ENCODE assay signal across 9 cellular contexts in genomic region chr3:94249491-94250079, GRCh38.
DNase-seq lines count a peak whose midpoint lies in the region; ATAC-seq and TF ChIP-seq lines count a peak whose summit lies in the region.
"Had no signal": no experiment of that assay in that cellular context is flagged by ENCODE, and none has a peak within 500 bp of the region (broad histone marks: within the 10 kb centered on the region; RNA-seq: fewer than 3 reads in every experiment).

No MANE protein-coding gene starts in this region.

- H3K4me2 ChIP-seq in fibroblast of lung (ENCODE audit: extremely low read depth, insufficient read depth, low read length) (no peak overlapping the region), neuronal stem cell (ENCODE audit: insufficient read depth, low read length, poor library complexity, severe bottlenecking) (no peak overlapping the region)

- H2AK5ac ChIP-seq in neuronal stem cell (ENCODE audit: low read depth, low read length), result no peak overlapping the region

- H2BK15ac ChIP-seq in neuronal stem cell (ENCODE audit: low read length), result no peak overlapping the region

- no peaks in the 10 kb centered on the region for H4K20me1 ChIP-seq in fibroblast of lung (ENCODE audit: control insufficient read depth, extremely low read depth, insufficient read depth, low read length)

- no peak overlapping the region for H4K8ac ChIP-seq in neuronal stem cell (ENCODE audit: low read depth, low read length)

- no peak overlapping the region for H3K27ac ChIP-seq in CD8-positive, alpha-beta memory T cell (ENCODE audit: low read depth, low read length)
- no peak overlapping the region for H3K27ac ChIP-seq in fibroblast of lung (ENCODE audit: insufficient read depth, low read length)
- no peak overlapping the region for H3K27ac ChIP-seq in neuronal stem cell (replicated peaks; ENCODE audit: low read length)

- H3K79me2 ChIP-seq in fibroblast of lung (ENCODE audit: control insufficient read depth, insufficient read depth, low read length), result no peaks in the 10 kb centered on the region

- no peaks in the 10 kb centered on the region for H3K27me3 ChIP-seq in CD8-positive, alpha-beta memory T cell (ENCODE audit: insufficient read depth, low read length, poor library complexity, severe bottlenecking)
- H3K27me3 ChIP-seq in fibroblast of lung (ENCODE audit: control insufficient read depth, insufficient read depth, low read length) (no peaks in the 10 kb centered on the region), neuronal stem cell (ENCODE audit: control insufficient read depth in 3 of 3, insufficient read depth in 3 of 3, low read depth in 1 of 3, low read length in 3 of 3) (no peaks in the 10 kb centered on the region)

- no peak overlapping the region for H3K14ac ChIP-seq in neuronal stem cell (ENCODE audit: low read length)

- peak; percentile 76 to 93 for TF ChIP-seq CTCF in fibroblast of lung (conservative IDR thresholded peaks at IDR 0.05 in 1 of 2, IDR thresholded peaks at IDR 0.05 in 1 of 2; ENCODE audit: low read depth in 1 of 2, low read length in 2 of 2)

- no peak overlapping the region for H2BK120ac ChIP-seq in neuronal stem cell (ENCODE audit: low read depth, low read length)

- peak; percentile 86 for ATAC-seq in HG03442 (IDR thresholded peaks at IDR 0.05; ENCODE audit: unreplicated experiment)

- no peak overlapping the region for H3K4me3 Mint-ChIP-seq in CD8-positive, alpha-beta memory T cell
- H3K4me3 Mint-ChIP-seq: activated naive CD8-positive, alpha-beta T cell had no signal

- H3K18ac ChIP-seq in neuronal stem cell (ENCODE audit: low read length), result no peak overlapping the region

- H3K9me3 Mint-ChIP-seq in CD8-positive, alpha-beta memory T cell, result peaks cover 0 to 3% (median 0%) of the 10 kb centered on the region in 5 donors

- peak; percentile 2 to 66 (median 21) for DNase-seq in CD8-positive, alpha-beta memory T cell
- DNase-seq in GM19238 (ENCODE audit: insufficient read length, low spot score) (peak; percentile 31), NOMO-1 treated with DMSO at 0.1 percent for 48 hours (lab: John Stamatoyannopoulos, UW; ENCODE audit: unreplicated experiment) (peak; percentile 22), activated T-cell treated with anti-CD3 and anti-CD28 coated beads for 1 hour (ENCODE audit: low read depth) (peak; percentile 50), fibroblast of lung (ENCODE audit: low read depth in 2 of 2) (peak; percentile 51 to 72), neuronal stem cell (ENCODE audit: low spot score) (peak; percentile 58), superior temporal gyrus (ENCODE audit: extremely low spot score) (peak; percentile 84)

- H3K9me3 ChIP-seq in CD8-positive, alpha-beta memory T cell (ENCODE audit: low read length), result no peaks in the 10 kb centered on the region
- H3K9me3 ChIP-seq in fibroblast of lung (ENCODE audit: control insufficient read depth, insufficient read depth, low read depth, low read length) (no peaks in the 10 kb centered on the region), neuronal stem cell (replicated peaks in 1 of 2; ENCODE audit: control insufficient read depth in 2 of 2, insufficient read depth in 1 of 2, low read depth in 1 of 2, low read length in 2 of 2) (no peaks in the 10 kb centered on the region)

- H3K4ac ChIP-seq in neuronal stem cell (ENCODE audit: low read length), result no peak overlapping the region

- peaks cover 2 to 20% of the 10 kb centered on the region in 2 donors for H3K27me3 Mint-ChIP-seq in CD8-positive, alpha-beta memory T cell

- H3K36me3 ChIP-seq in CD8-positive, alpha-beta memory T cell (ENCODE audit: insufficient read depth, low read length), result no peaks in the 10 kb centered on the region
- no peaks in the 10 kb centered on the region for H3K36me3 ChIP-seq in fibroblast of lung (ENCODE audit: control insufficient read depth, insufficient read depth, low read length)
- no peaks in the 10 kb centered on the region for H3K36me3 ChIP-seq in neuronal stem cell (replicated peaks in 1 of 2; ENCODE audit: control insufficient read depth in 2 of 2, insufficient read depth in 2 of 2, low read length in 2 of 2)

- H3K79me1 ChIP-seq in neuronal stem cell (ENCODE audit: low read depth, low read length), result no peaks in the 10 kb centered on the region

- H3K27ac Mint-ChIP-seq in CD8-positive, alpha-beta memory T cell, result no peak overlapping the region
- H3K27ac Mint-ChIP-seq: activated naive CD8-positive, alpha-beta T cell had no signal

- no peak overlapping the region for H2BK12ac ChIP-seq in neuronal stem cell (ENCODE audit: low read length)

- POLR2A ChIA-PET in CD8-positive, alpha-beta memory T cell (lab: Charles Lee), result no interaction called here

- H3K23ac ChIP-seq in neuronal stem cell (ENCODE audit: low read depth, low read length, poor library complexity), result no peak overlapping the region

- no peaks in the 10 kb centered on the region for H3K4me1 Mint-ChIP-seq in CD8-positive, alpha-beta memory T cell

- WGBS in neuronal stem cell (ENCODE audit: extremely low coverage in 2 of 2, insufficient read length in 2 of 2, insufficient replicate concordance in 1 of 2), 2 donors, result no CpG with 5 or more reads among the region's 5 CpGs

- H2AFZ ChIP-seq in fibroblast of lung (ENCODE audit: low read length) (no peak overlapping the region), neuronal stem cell (ENCODE audit: low read length) (no peak overlapping the region)

- no peak overlapping the region for H3K9ac ChIP-seq in fibroblast of lung (ENCODE audit: insufficient read depth, low read length)
- no peak overlapping the region for H3K9ac ChIP-seq in neuronal stem cell (ENCODE audit: low read depth, low read length, poor library complexity)

- H2BK5ac ChIP-seq in neuronal stem cell (ENCODE audit: low read length), result no peak overlapping the region

- no peak overlapping the region for H3K4me3 ChIP-seq in CD8-positive, alpha-beta memory T cell (ENCODE audit: low read length)
- H3K4me3 ChIP-seq in fibroblast of lung (replicated peaks in 1 of 4; ENCODE audit: control extremely low read depth in 1 of 4, insufficient read depth in 1 of 4, low read depth in 3 of 4, low read length in 4 of 4) (no peak overlapping the region), neuronal stem cell (ENCODE audit: low read length in 2 of 2) (no peak overlapping the region)

- CTCF ChIA-PET in CD8-positive, alpha-beta memory T cell (lab: Charles Lee), result interaction anchor here (1.1 to 1.6 kb wide), 4 partner anchors 8 to 13 kb away, joined by 4 to 6 read pairs (median 4); no protein-coding TSS in a partner anchor

- no peaks in the 10 kb centered on the region for H3K36me3 Mint-ChIP-seq in CD8-positive, alpha-beta memory T cell
- H3K36me3 Mint-ChIP-seq: activated naive CD8-positive, alpha-beta T cell had no signal

- no peaks in the 10 kb centered on the region for H3K4me1 ChIP-seq in CD8-positive, alpha-beta memory T cell (ENCODE audit: insufficient read depth, low read length)
- no peaks in the 10 kb centered on the region for H3K4me1 ChIP-seq in fibroblast of lung (ENCODE audit: control insufficient read depth, extremely low read depth, insufficient read depth, low read length)
- peaks cover 0 to 2% of the 10 kb centered on the region in 2 donors for H3K4me1 ChIP-seq in neuronal stem cell (ENCODE audit: control insufficient read depth in 2 of 2, insufficient read depth in 1 of 2, low read depth in 1 of 2, low read length in 2 of 2)

- no peak overlapping the region for H4K91ac ChIP-seq in neuronal stem cell (ENCODE audit: low read depth, low read length, poor library complexity)

Comparison
In these comparisons a context has a peak if more than half of its experiments do, and no peak if none do; other contexts are left out.
1. DNase-seq: peak in every context shown above with its lines; median percentile 84 in superior temporal gyrus; 62 in fibroblast of lung; 58 in neuronal stem cell; 50 in activated T-cell treated with anti-CD3 and anti-CD28 coated beads for 1 hour; 31 in GM19238; 22 in NOMO-1 treated with DMSO at 0.1 percent for 48 hours; 21 in CD8-positive, alpha-beta memory T cell.